In genomic region chr1:183844806-183845205, GRCh38 we compare ENCODE assay signal across 23 cellular contexts. TPM values are rescaled to one million over a fixed set of nuclear protein-coding genes. Genes with fewer than 3 reads are reported as not detected.
DNase-seq lines count a peak whose midpoint lies in the region; FAIRE-seq and TF ChIP-seq lines count a peak whose summit lies in the region.
"Had no signal": no experiment of that assay in that cellular context is flagged by ENCODE, and none has a peak within 500 bp of the region (broad histone marks: within the 10 kb centered on the region; RNA-seq: fewer than 3 reads in every experiment).

No MANE protein-coding gene starts in this region.

- intact Hi-C loops in activated T-helper 1 cell treated with anti-CD3 and anti-CD28 coated beads, Interleukin-12 subunit alpha, Interleukin-12 subunit beta, Interleukin-2, Interleukin-4 antibody, amounts not matched to agents 30 ng/mL and 10 ng/mL and 1 ng/mL, durations not matched to agents 14 hours and 24 hours and 36 hours (cut with micrococcal nuclease) = loop anchor here (5.0 kb wide), 1 partner anchor 207 kb away; the partner anchor contains the start of gene TSEN15

- no peaks in the 10 kb centered on the region for H3K27me3 Mint-ChIP-seq in nephron (ENCODE audit: low read depth)
- H3K27me3 Mint-ChIP-seq in activated T-helper 1 cell treated with anti-CD3 and anti-CD28 coated beads, Interleukin-12 subunit alpha, Interleukin-12 subunit beta, Interleukin-2, Interleukin-4 antibody, amounts not matched to agents 30 ng/mL and 10 ng/mL and 1 ng/mL, durations not matched to agents 14 hours and 24 hours and 36 hours (ENCODE audit: insufficient read depth) = no peaks in the 10 kb centered on the region
- H3K27me3 Mint-ChIP-seq: activated CD4-positive, alpha-beta memory T cell treated with anti-CD3 and anti-CD28 coated beads, Interleukin-2, amount 10 ng/mL, durations not matched to agents 7 days and 5 days; effector memory CD8-positive, alpha-beta T cell; memory B cell; naive thymus-derived CD4-positive, alpha-beta T cell had no signal

- no peaks in the 10 kb centered on the region for H3K9me3 Mint-ChIP-seq in nephron
- no peaks in the 10 kb centered on the region for H3K9me3 Mint-ChIP-seq in activated T-helper 1 cell treated with anti-CD3 and anti-CD28 coated beads, Interleukin-12 subunit alpha, Interleukin-12 subunit beta, Interleukin-2, Interleukin-4 antibody, amounts not matched to agents 30 ng/mL and 10 ng/mL and 1 ng/mL, durations not matched to agents 14 hours and 24 hours and 36 hours
- H3K9me3 Mint-ChIP-seq: activated B cell treated with CpG ODN at 0.5 μM for 24 hours; activated CD4-positive, alpha-beta memory T cell treated with anti-CD3 and anti-CD28 coated beads, Interleukin-2, amount 10 ng/mL, durations not matched to agents 7 days and 5 days; activated naive CD4-positive, alpha-beta T cell treated with anti-CD3 and anti-CD28 coated beads for 36 hours; effector memory CD8-positive, alpha-beta T cell; HFFc6; memory B cell had no signal

- H3K4me3 Mint-ChIP-seq in nephron = no peak overlapping the region
- H3K4me3 Mint-ChIP-seq in activated T-helper 1 cell treated with anti-CD3 and anti-CD28 coated beads, Interleukin-12 subunit alpha, Interleukin-12 subunit beta, Interleukin-2, Interleukin-4 antibody, amounts not matched to agents 30 ng/mL and 10 ng/mL and 1 ng/mL, durations not matched to agents 14 hours and 24 hours and 36 hours = no peak overlapping the region
- H3K4me3 Mint-ChIP-seq: activated B cell treated with CpG ODN at 0.5 μM for 24 hours; activated CD4-positive, alpha-beta memory T cell treated with anti-CD3 and anti-CD28 coated beads, Interleukin-2, amount 10 ng/mL, durations not matched to agents 7 days and 5 days; activated naive CD4-positive, alpha-beta T cell treated with anti-CD3 and anti-CD28 coated beads for 36 hours; effector memory CD8-positive, alpha-beta T cell; memory B cell; naive thymus-derived CD4-positive, alpha-beta T cell had no signal

- TF ChIP-seq POLR2A in GM12892 (IDR thresholded peaks at IDR 0.05; ENCODE audit: low read depth, low read length) = no peak

- H3K36me3 Mint-ChIP-seq in nephron (ENCODE audit: low read depth) = peaks cover 20% of the 10 kb centered on the region
- no peaks in the 10 kb centered on the region for H3K36me3 Mint-ChIP-seq in activated T-helper 1 cell treated with anti-CD3 and anti-CD28 coated beads, Interleukin-12 subunit alpha, Interleukin-12 subunit beta, Interleukin-2, Interleukin-4 antibody, amounts not matched to agents 30 ng/mL and 10 ng/mL and 1 ng/mL, durations not matched to agents 14 hours and 24 hours and 36 hours (ENCODE audit: low read depth)
- H3K36me3 Mint-ChIP-seq: memory B cell had no signal

- TF ChIP-seq CTCF in nephron (IDR thresholded peaks at IDR 0.05; ENCODE audit: unreplicated experiment in 3 of 3) = no peak

- DNase-seq in NCI-H2171 treated with DMSO at 0.1 percent for 48 hours (lab: John Stamatoyannopoulos, UW) (peak; percentile 56), NCI-H2171 (lab: John Stamatoyannopoulos, UW) (no peak), GM12892 (ENCODE audit: insufficient read length) (no peak), amniotic epithelial cell (ENCODE audit: low read depth) (peak; percentile 23), NCI-H1694 treated with DMSO at 0.1 percent for 48 hours (lab: John Stamatoyannopoulos, UW) (no peak), 8988T (no peak)
- DNase-seq in activated T-helper 1 cell treated with anti-CD3 and anti-CD28 coated beads, Interleukin-12 subunit alpha, Interleukin-12 subunit beta, Interleukin-2, Interleukin-4 antibody, amounts not matched to agents 30 ng/mL and 10 ng/mL and 1 ng/mL, durations not matched to agents 14 hours and 24 hours and 36 hours (ENCODE audit: low spot score) = no peak
- DNase-seq: activated B cell treated with CpG ODN at 0.5 μM for 24 hours; activated CD4-positive, alpha-beta memory T cell treated with anti-CD3 and anti-CD28 coated beads, Interleukin-2, amount 10 ng/mL, durations not matched to agents 7 days and 5 days; activated naive CD4-positive, alpha-beta T cell treated with anti-CD3 and anti-CD28 coated beads for 36 hours; anterior cingulate cortex; DMS79; effector memory CD8-positive, alpha-beta T cell; HFFc6; naive thymus-derived CD4-positive, alpha-beta T cell; NCI-H1436 treated with DMSO at 0.1 percent for 48 hours; NCI-H226; ovary; T1000 had no signal

- H3K27ac Mint-ChIP-seq in nephron = peak overlapping the region; percentile 72 to 80 (median 78)
- H3K27ac Mint-ChIP-seq in activated T-helper 1 cell treated with anti-CD3 and anti-CD28 coated beads, Interleukin-12 subunit alpha, Interleukin-12 subunit beta, Interleukin-2, Interleukin-4 antibody, amounts not matched to agents 30 ng/mL and 10 ng/mL and 1 ng/mL, durations not matched to agents 14 hours and 24 hours and 36 hours = no peak overlapping the region
- H3K27ac Mint-ChIP-seq: activated B cell treated with CpG ODN at 0.5 μM for 24 hours; activated CD4-positive, alpha-beta memory T cell treated with anti-CD3 and anti-CD28 coated beads, Interleukin-2, amount 10 ng/mL, durations not matched to agents 7 days and 5 days; activated naive CD4-positive, alpha-beta T cell treated with anti-CD3 and anti-CD28 coated beads for 36 hours; memory B cell had no signal

- H3K4me1 Mint-ChIP-seq in nephron = peaks cover 45% of the 10 kb centered on the region
- peaks cover 33% of the 10 kb centered on the region for H3K4me1 Mint-ChIP-seq in activated T-helper 1 cell treated with anti-CD3 and anti-CD28 coated beads, Interleukin-12 subunit alpha, Interleukin-12 subunit beta, Interleukin-2, Interleukin-4 antibody, amounts not matched to agents 30 ng/mL and 10 ng/mL and 1 ng/mL, durations not matched to agents 14 hours and 24 hours and 36 hours (ENCODE audit: low read depth)

- peak; percentile 78 for FAIRE-seq in GM12892 (lab: Jason Lieb, UNC)
- FAIRE-seq: A549, urothelium cell line had no signal

RNA-seq across cellular contexts. Expression of gene RGL1, which starts 39.9 kb away (rescaled TPM):
- polyA plus RNA-seq in GM12892 (2012; ENCODE audit: missing spikeins) = 11.7 TPM
- total RNA-seq in activated T-helper 1 cell treated with anti-CD3 and anti-CD28 coated beads, Interleukin-12 subunit alpha, Interleukin-12 subunit beta, Interleukin-2, Interleukin-4 antibody, amounts not matched to agents 30 ng/mL and 10 ng/mL and 1 ng/mL, durations not matched to agents 14 hours and 24 hours and 36 hours = 2.7 and 2.8 TPM in 2 replicates

Comparison
In these comparisons a context has a peak if more than half of its experiments do, and no peak if none do; other contexts are left out.
1. DNase-seq: peak in NCI-H2171 treated with DMSO at 0.1 percent for 48 hours (single experiment) and amniotic epithelial cell (single experiment); none in NCI-H2171 (single experiment), GM12892 (single experiment), activated T-helper 1 cell treated with anti-CD3 and anti-CD28 coated beads, Interleukin-12 subunit alpha, Interleukin-12 subunit beta, Interleukin-2, Interleukin-4 antibody, amounts not matched to agents 30 ng/mL and 10 ng/mL and 1 ng/mL, durations not matched to agents 14 hours and 24 hours and 36 hours (single experiment), NCI-H1694 treated with DMSO at 0.1 percent for 48 hours (single experiment) and 8988T (single experiment).